14 cellular contexts compared by ENCODE assay signal in the genomic region with DNA sequence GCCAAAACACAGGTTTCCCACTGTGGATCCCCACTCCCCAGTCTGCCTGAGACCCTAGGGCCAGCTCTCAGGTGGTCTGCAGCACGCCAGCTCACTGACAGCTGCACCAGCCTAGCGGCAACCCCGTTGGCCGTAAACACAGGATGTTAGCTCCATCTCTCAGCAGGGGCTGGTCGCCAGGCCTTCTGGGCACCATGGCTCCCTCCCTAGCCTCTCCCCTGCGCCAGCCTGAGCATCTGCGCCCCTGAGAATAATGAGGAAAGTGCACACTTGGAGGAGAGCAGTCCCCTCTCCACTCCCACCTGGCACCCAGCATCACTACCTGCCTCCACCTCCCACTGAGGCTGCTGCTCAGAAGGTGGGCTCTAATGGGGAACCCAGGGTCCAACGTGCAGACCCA. TPM values are rescaled to one million over a fixed set of nuclear protein-coding genes. Genes with fewer than 3 reads are reported as not detected.
DNase-seq lines count a peak whose midpoint lies in the region; ATAC-seq and TF ChIP-seq lines count a peak whose summit lies in the region.
"Had no signal": no experiment of that assay in that cellular context is flagged by ENCODE, and none has a peak within 500 bp of the region (broad histone marks: within the 10 kb centered on the region; RNA-seq: fewer than 3 reads in every experiment).

No MANE protein-coding gene starts in this region.

- H3K36me3 Mint-ChIP-seq in activated T-cell treated with anti-CD3 and anti-CD28 coated beads, Interleukin-2, amount 50 U/mL, for 24 hours (ENCODE audit: low read depth): peaks cover 97% of the 10 kb centered on the region

- no peak for TF ChIP-seq CTCF in right atrium auricular region (IDR thresholded peaks at IDR 0.05)
- TF ChIP-seq CTCF in dorsolateral prefrontal cortex (IDR thresholded peaks at IDR 0.05 in 54 of 56, conservative IDR thresholded peaks at IDR 0.05 in 2 of 56; ENCODE audit: low read depth in 1 of 56, partially characterized antibody in 56 of 56): no peak

- no peaks in the 10 kb centered on the region for H3K4me1 Mint-ChIP-seq in activated T-cell treated with anti-CD3 and anti-CD28 coated beads, Interleukin-2, amount 50 U/mL, for 24 hours (ENCODE audit: low read depth)

- no peaks in the 10 kb centered on the region for H3K9me3 ChIP-seq in right atrium auricular region
- H3K9me3 ChIP-seq: mucosa of descending colon had no signal

- intact Hi-C loops in left cardiac atrium (cut with DNase I) (loop anchor here in 1 of 2 donors (5.0 kb wide), 1 partner anchor 146 kb away; a partner anchor contains a TSS), dorsolateral prefrontal cortex (cut with DNase I) (loop anchor here (5.0 kb wide), 2 partner anchors 76 to 161 kb away; no protein-coding TSS in a partner anchor), sciatic nerve (cut with DNase I) (loop anchor here (5.0 kb wide), 1 partner anchor 76 kb away; no protein-coding TSS in a partner anchor)

- peaks cover 4 to 57% of the 10 kb centered on the region in 2 donors for H3K4me1 ChIP-seq in right atrium auricular region

- H3K9me3 Mint-ChIP-seq in activated T-cell treated with anti-CD3 and anti-CD28 coated beads, Interleukin-2, amount 50 U/mL, for 24 hours: no peaks in the 10 kb centered on the region
- H3K9me3 Mint-ChIP-seq: immature natural killer cell; T-helper 2 cell treated with Interferon-gamma antibody and Interleukin-4, amounts not matched to agents 5 μg/mL and 100 μg/mL, for 36 hours had no signal

- ATAC-seq in left cardiac atrium (no peak), sciatic nerve (no peak)
- ATAC-seq: mucosa of descending colon had no signal

- no peaks in the 10 kb centered on the region for H3K27me3 Mint-ChIP-seq in activated T-cell treated with anti-CD3 and anti-CD28 coated beads, Interleukin-2, amount 50 U/mL, for 24 hours

- peaks cover 68% of the 10 kb centered on the region for H3K36me3 ChIP-seq in right atrium auricular region

- H3K27ac ChIP-seq in right atrium auricular region: peak overlapping the region; percentile 85 to 87
- H3K27ac ChIP-seq in dorsolateral prefrontal cortex: peak overlapping the region in 52 of 59 donors; percentile 1 to 90 (median 71)

- no peak overlapping the region for H3K4me3 ChIP-seq in right atrium auricular region
- no peak overlapping the region for H3K4me3 ChIP-seq in dorsolateral prefrontal cortex
- H3K4me3 ChIP-seq: mucosa of descending colon had no signal

- no peak overlapping the region for H3K27ac Mint-ChIP-seq in activated T-cell treated with anti-CD3 and anti-CD28 coated beads, Interleukin-2, amount 50 U/mL, for 24 hours
- H3K27ac Mint-ChIP-seq: T-helper 2 cell treated with Interferon-gamma antibody and Interleukin-4, amounts not matched to agents 5 μg/mL and 100 μg/mL, for 36 hours had no signal

- DNase-seq in right atrium auricular region (ENCODE audit: low spot score) (no peak), left cardiac atrium (no peak), dorsolateral prefrontal cortex (no peak), sciatic nerve (ENCODE audit: low spot score) (peak; percentile 55), NOMO-1 (lab: John Stamatoyannopoulos, UW; ENCODE audit: unreplicated experiment in 2 of 2) (no peak), NCI-H510A treated with DMSO at 0.1 percent for 48 hours (lab: John Stamatoyannopoulos, UW) (no peak), Kasumi-1 (lab: John Stamatoyannopoulos, UW) (no peak)
- DNase-seq in activated T-cell treated with anti-CD3 and anti-CD28 coated beads, Interleukin-2, amount 50 U/mL, for 24 hours: no peak
- DNase-seq: activated CD4-positive, alpha-beta T cell treated with anti-CD3 and anti-CD28 coated beads for 4 hours; immature natural killer cell; NCI-H1436 had no signal

- H3K27me3 ChIP-seq in right atrium auricular region: no peaks in the 10 kb centered on the region
- H3K27me3 ChIP-seq in dorsolateral prefrontal cortex: no peaks in the 10 kb centered on the region

- H3K4me3 Mint-ChIP-seq in activated T-cell treated with anti-CD3 and anti-CD28 coated beads, Interleukin-2, amount 50 U/mL, for 24 hours: no peak overlapping the region
- H3K4me3 Mint-ChIP-seq: immature natural killer cell; T-helper 2 cell treated with Interferon-gamma antibody and Interleukin-4, amounts not matched to agents 5 μg/mL and 100 μg/mL, for 36 hours had no signal

RNA-seq across cellular contexts. Expression of a gene that starts 20.8 kb away (rescaled TPM):
- total RNA-seq in right atrium auricular region: under 1 TPM; 0.52 to 0.63 TPM
- under 1 TPM in 1 of 2 donors, not detected in 1; 0.21 TPM for total RNA-seq in left cardiac atrium
- 1 to 10 TPM in 1 of 120 experiments, under 1 TPM in 39, not detected in 80; 0.20 to 1.3 (median 0.42) TPM for total RNA-seq in dorsolateral prefrontal cortex
- total RNA-seq in sciatic nerve: 0.45 TPM
- total RNA-seq: temporal lobe had no signal

RNA-seq across cellular contexts. Expression of a gene that starts 52.3 kb away (rescaled TPM):
- total RNA-seq in right atrium auricular region (10 to 100 TPM; 16.8 to 34.2 TPM), left cardiac atrium (10 to 100 TPM; 34.4 to 35.4 TPM), dorsolateral prefrontal cortex (10 to 100 TPM in 119 of 120 experiments, 1 to 10 TPM in 1; 9.9 to 79.9 (median 27.6) TPM), sciatic nerve (124 TPM)
